Comparison of ENCODE assay signal across 13 cellular contexts in the genomic region with DNA sequence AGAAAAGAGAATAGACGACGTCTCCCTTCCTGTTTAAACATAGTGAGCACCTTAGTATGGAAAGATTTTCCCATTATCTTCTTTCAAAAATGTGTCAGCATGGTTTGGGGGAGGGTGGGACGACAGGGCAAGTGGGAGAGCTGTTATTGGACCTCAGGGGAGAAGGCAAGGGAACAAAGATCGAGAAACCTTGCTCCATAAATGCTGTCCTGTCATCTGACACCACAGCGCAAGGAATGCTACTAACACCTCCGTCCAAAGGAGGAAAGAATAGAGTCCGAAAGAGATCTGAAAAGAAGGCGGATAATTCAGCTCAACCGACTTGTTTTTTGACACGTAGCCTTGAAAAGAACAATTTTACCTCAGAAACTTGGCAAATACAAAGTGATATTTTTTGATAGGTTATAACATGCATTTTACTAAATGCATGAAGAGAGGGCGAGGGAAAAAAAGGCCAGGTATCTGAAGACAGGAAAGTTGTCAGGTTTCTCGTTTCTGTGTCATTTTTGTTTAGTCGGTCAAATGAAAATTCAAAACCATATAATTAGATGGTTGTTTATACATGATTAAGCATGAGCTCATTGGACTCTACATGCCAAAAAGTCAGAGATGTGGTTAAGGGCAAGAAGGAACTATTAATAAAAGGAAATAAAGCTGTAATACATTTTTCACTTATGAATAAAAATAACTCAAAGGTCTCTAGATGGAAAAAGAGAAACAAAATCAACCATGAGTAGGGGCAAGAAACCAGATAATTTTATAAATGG.
DNase-seq lines count a peak whose midpoint lies in the region; ATAC-seq and TF ChIP-seq lines count a peak whose summit lies in the region.
"Had no signal": no experiment of that assay in that cellular context is flagged by ENCODE, and none has a peak within 500 bp of the region (broad histone marks: within the 10 kb centered on the region; RNA-seq: fewer than 3 reads in every experiment).

No MANE protein-coding gene starts in this region.

- no TSS peak for BruUV-seq in mammary epithelial cell (replicated peaks; lab: Mats Ljungman, UMichigan)

- H3K9ac ChIP-seq in mammary epithelial cell (ENCODE audit: insufficient read depth, low read length), result no peak overlapping the region

- CTCF ChIA-PET in mammary epithelial cell (lab: Charles Lee; ENCODE audit: low non-redundant PET), result interaction anchor here (0.7 kb wide), 1 partner anchor 9 kb away, joined by 6 read pairs; no protein-coding TSS in a partner anchor

- H3K9me3 ChIP-seq in left ventricle myocardium inferior (replicated peaks) (no peaks in the 10 kb centered on the region), right atrium auricular region (no peaks in the 10 kb centered on the region), mammary epithelial cell (replicated peaks; ENCODE audit: insufficient read depth, low read length) (no peaks in the 10 kb centered on the region), uterus (no peaks in the 10 kb centered on the region)

- ATAC-seq in HG02623 (IDR thresholded peaks at IDR 0.05; ENCODE audit: unreplicated experiment), result no peak
- ATAC-seq: activated CD8-positive, alpha-beta memory T cell treated with anti-CD3 and anti-CD28 coated beads, Interleukin-2, amount 10 ng/mL, durations not matched to agents 7 days and 5 days; HCT116 had no signal

- peak overlapping the region; percentile 18 for H2AFZ ChIP-seq in mammary epithelial cell (ENCODE audit: low read depth, low read length)

- TF ChIP-seq CTCF in left ventricle myocardium inferior (IDR thresholded peaks at IDR 0.05; ENCODE audit: borderline replicate concordance) (no peak), right atrium auricular region (IDR thresholded peaks at IDR 0.05) (no peak), mammary epithelial cell (conservative IDR thresholded peaks at IDR 0.05 in 1 of 2, IDR thresholded peaks at IDR 0.05 in 1 of 2; ENCODE audit: extremely low read depth in 1 of 2, insufficient read depth in 1 of 2, low read depth in 1 of 2, low read length in 2 of 2) (no peak), uterus (IDR thresholded peaks at IDR 0.05) (no peak)

- H3K36me3 ChIP-seq in left ventricle myocardium inferior (no peaks in the 10 kb centered on the region), right atrium auricular region (no peaks in the 10 kb centered on the region), mammary epithelial cell (ENCODE audit: insufficient read depth, low read length) (no peaks in the 10 kb centered on the region), uterus (no peaks in the 10 kb centered on the region)

- WGBS in mammary epithelial cell (ENCODE audit: low coverage, missing lambda C conversion rate), result 52% methylated on average over 12 of the region's 13 CpGs

- dilution Hi-C loops in mammary epithelial cell (cut with HindIII; ENCODE audit: low sequenced_read_pairs), result no loop called here

- intact Hi-C loops in left ventricle myocardium inferior (cut with micrococcal nuclease) (no loop called here), mammary epithelial cell (cut with micrococcal nuclease) (no loop called here), uterus (cut with DNase I; ENCODE audit: low total_unique reads) (no loop called here)

- H3K4me3 ChIP-seq in left ventricle myocardium inferior, result peak overlapping the region; percentile 18
- H3K4me3 ChIP-seq in right atrium auricular region, result no peak overlapping the region
- H3K4me3 ChIP-seq in mammary epithelial cell (replicated peaks in 1 of 3; ENCODE audit: insufficient read depth in 1 of 3, low read depth in 2 of 3, low read length in 3 of 3), result peak overlapping the region in 1 of 3 experiments; percentile 5
- peak overlapping the region in 1 of 2 donors; percentile 19 for H3K4me3 ChIP-seq in uterus

- peak overlapping the region; percentile 33 for H3K27ac ChIP-seq in left ventricle myocardium inferior (replicated peaks)
- H3K27ac ChIP-seq in right atrium auricular region, result peak overlapping the region in 1 of 2 donors; percentile 44
- H3K27ac ChIP-seq in mammary epithelial cell (ENCODE audit: insufficient read depth, low read depth, low read length), result peak overlapping the region; percentile 7
- H3K27ac ChIP-seq in uterus, result peak overlapping the region; percentile 27 to 60

- DNase-seq in left ventricle myocardium inferior, result no peak
- DNase-seq in right atrium auricular region (ENCODE audit: low spot score), result no peak
- peak; percentile 69 for DNase-seq in mammary epithelial cell
- peak; percentile 70 for DNase-seq in kidney glomerular epithelial cell (lab: John Stamatoyannopoulos, UW)
- no peak for DNase-seq in uterus
- no peak for DNase-seq in SHP77 treated with DMSO at 0.1 percent for 48 hours (lab: John Stamatoyannopoulos, UW)
- DNase-seq in NCI-H128 (lab: John Stamatoyannopoulos, UW; ENCODE audit: unreplicated experiment), result no peak
- DNase-seq: activated CD8-positive, alpha-beta memory T cell treated with anti-CD3 and anti-CD28 coated beads, Interleukin-2, amount 10 ng/mL, durations not matched to agents 7 days and 5 days; GDM1; NCI-H774; T-helper 2 cell had no signal

- in situ Hi-C loops in mammary epithelial cell (cut with MboI; ENCODE audit: low sequenced_read_pairs in 2 of 2), result no loop called here

- H3K79me2 ChIP-seq in mammary epithelial cell (ENCODE audit: insufficient read depth, low read length), result no peaks in the 10 kb centered on the region

- H3K27me3 ChIP-seq in left ventricle myocardium inferior (ENCODE audit: low read depth) (no peaks in the 10 kb centered on the region), right atrium auricular region (no peaks in the 10 kb centered on the region), mammary epithelial cell (ENCODE audit: insufficient read depth, low read length) (no peaks in the 10 kb centered on the region), uterus (no peaks in the 10 kb centered on the region)

- H3K4me1 ChIP-seq in left ventricle myocardium inferior (no peaks in the 10 kb centered on the region), right atrium auricular region (no peaks in the 10 kb centered on the region), mammary epithelial cell (ENCODE audit: insufficient read depth, low read length) (peaks cover 23% of the 10 kb centered on the region), uterus (no peaks in the 10 kb centered on the region)

- peak overlapping the region; percentile 66 for H3K4me2 ChIP-seq in mammary epithelial cell (ENCODE audit: insufficient read depth, low read depth, low read length)

- no peak for TF ChIP-seq POLR2A in uterus (IDR thresholded peaks at IDR 0.05)

- no peaks in the 10 kb centered on the region for H4K20me1 ChIP-seq in mammary epithelial cell (ENCODE audit: insufficient read depth, low read length)

Comparison
In these comparisons a context has a peak if more than half of its experiments do, and no peak if none do; other contexts are left out.
1. DNase-seq: peak in mammary epithelial cell (single experiment) and kidney glomerular epithelial cell (single experiment); none in left ventricle myocardium inferior (single experiment), right atrium auricular region (single experiment), uterus (0 of 2), SHP77 treated with DMSO at 0.1 percent for 48 hours (single experiment) and NCI-H128 (single experiment).